Comparison of ENCODE assay signal across 17 cellular contexts in the genomic region with DNA sequence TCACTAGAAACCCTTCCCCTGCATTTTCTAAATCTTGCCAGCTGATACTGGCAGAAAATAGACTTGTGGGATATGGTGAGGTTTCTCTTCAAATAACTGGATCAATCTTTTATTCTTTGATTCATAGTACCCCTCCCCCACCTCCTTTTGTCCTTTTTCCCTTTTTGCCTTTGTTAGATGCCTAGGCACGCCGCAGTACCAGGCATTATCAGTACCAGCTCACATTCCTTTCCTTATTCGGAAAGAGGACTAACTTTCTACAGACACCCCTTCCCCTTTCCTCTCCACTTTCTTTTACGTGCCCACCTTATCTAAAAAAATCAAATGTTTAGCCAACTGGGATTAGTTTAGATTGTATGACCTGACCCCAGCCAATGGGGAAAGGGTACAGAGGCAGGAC.
DNase-seq lines count a peak whose midpoint lies in the region; ATAC-seq and TF ChIP-seq lines count a peak whose summit lies in the region.
"Had no signal": no experiment of that assay in that cellular context is flagged by ENCODE, and none has a peak within 500 bp of the region (broad histone marks: within the 10 kb centered on the region; RNA-seq: fewer than 3 reads in every experiment).

No MANE protein-coding gene starts in this region.

- POLR2A ChIA-PET in HEK293T (lab: Yijun Ruan, JAX), result no interaction called here
- POLR2A ChIA-PET in activated CD8-positive, alpha-beta T cell treated with anti-CD3 and anti-CD28 coated beads, Interleukin-2, amount 10 ng/mL, durations not matched to agents 7 days and 5 days (lab: Charles Lee), result no interaction called here

- WGBS in HUES64, result 47% methylated on average over 3 of the region's 4 CpGs

- H3K9ac ChIP-seq in HUES64 (ENCODE audit: low read depth, low read length) (peak overlapping the region; percentile 12; the same call in 1 of the 2 replicates), iPS-20b (ENCODE audit: low read depth, low read length) (peak overlapping the region; percentile 7; the same call in 1 of the 2 replicates), neural progenitor cell (no peak overlapping the region)
- H3K9ac ChIP-seq: BLaER1 treated with 17β-estradiol and CSF1 and Interleukin-3, amounts not matched to agents 10 nM and 100 nM; GM23248 had no signal

- H3K36me3 ChIP-seq in GM23338 (ENCODE audit: insufficient read depth), result no peaks in the 10 kb centered on the region; the same call in 1 of the 2 replicates
- no peaks in the 10 kb centered on the region for H3K36me3 ChIP-seq in HUES64 (ENCODE audit: insufficient read depth, low read length)
- H3K36me3 ChIP-seq in iPS-20b (ENCODE audit: insufficient read depth, low read depth, low read length), result no peaks in the 10 kb centered on the region
- no peaks in the 10 kb centered on the region for H3K36me3 ChIP-seq in neural progenitor cell
- H3K36me3 ChIP-seq: BLaER1 treated with 17β-estradiol and CSF1 and Interleukin-3, amounts not matched to agents 10 nM and 100 nM; HAP-1 had no signal

- H3K9me3 Mint-ChIP-seq in GM23338 (peaks cover 13% of the 10 kb centered on the region; the same call in 2 of the 3 replicates), neural progenitor cell (peaks cover 8% of the 10 kb centered on the region)
- peaks cover 5% of the 10 kb centered on the region for H3K9me3 Mint-ChIP-seq in activated CD8-positive, alpha-beta T cell treated with anti-CD3 and anti-CD28 coated beads, Interleukin-2, amount 10 ng/mL, durations not matched to agents 7 days and 5 days (ENCODE audit: insufficient read depth)

- CTCF ChIA-PET in HEK293T (lab: Yijun Ruan, JAX), result interaction anchor here (0.7 kb wide), 1 partner anchor 164 kb away, joined by 8 read pairs; no protein-coding TSS in a partner anchor
- CTCF ChIA-PET in activated CD8-positive, alpha-beta T cell treated with anti-CD3 and anti-CD28 coated beads, Interleukin-2, amount 10 ng/mL, durations not matched to agents 7 days and 5 days (lab: Charles Lee), result no interaction called here

- H3K9me2 ChIP-seq in GM23338 (ENCODE audit: insufficient read depth), result peaks cover 6% of the 10 kb centered on the region; the same call in 1 of the 2 replicates

- H3K27ac Mint-ChIP-seq in GM23338, result peak overlapping the region; percentile 82
- peak overlapping the region; percentile 11 for H3K27ac Mint-ChIP-seq in neural progenitor cell
- no peak overlapping the region for H3K27ac Mint-ChIP-seq in activated CD8-positive, alpha-beta T cell treated with anti-CD3 and anti-CD28 coated beads, Interleukin-2, amount 10 ng/mL, durations not matched to agents 7 days and 5 days
- H3K27ac Mint-ChIP-seq: CD4-positive, CD25-positive, alpha-beta regulatory T cell; HFFc6 had no signal

- H3K4me3 ChIP-seq in GM23338, result no peak overlapping the region
- H3K4me3 ChIP-seq in HUES64 (ENCODE audit: low read length), result no peak overlapping the region
- H3K4me3 ChIP-seq in iPS-20b (ENCODE audit: low read length), result no peak overlapping the region
- H3K4me3 ChIP-seq in neural progenitor cell, result no peak overlapping the region
- H3K4me3 ChIP-seq: BLaER1 treated with 17β-estradiol and CSF1 and Interleukin-3, amounts not matched to agents 10 nM and 100 nM; GM23248; HAP-1 had no signal

- no peak overlapping the region for H3K27ac ChIP-seq in GM23338 (ENCODE audit: low read depth)
- no peak overlapping the region for H3K27ac ChIP-seq in HUES64 (ENCODE audit: low read depth, low read length)
- peak overlapping the region; percentile 67 for H3K27ac ChIP-seq in iPS-20b (ENCODE audit: low read length)
- no peak overlapping the region for H3K27ac ChIP-seq in neural progenitor cell
- H3K27ac ChIP-seq: BLaER1 treated with 17β-estradiol and CSF1 and Interleukin-3, amounts not matched to agents 10 nM and 100 nM; GM23248 had no signal

- H3F3A ChIP-seq in GM23338 (replicated peaks; ENCODE audit: low read depth) (no peaks in the 10 kb centered on the region), neural progenitor cell (ENCODE audit: low read depth) (no peaks in the 10 kb centered on the region)

- H3K4me3 Mint-ChIP-seq in GM23338 (no peak overlapping the region), neural progenitor cell (no peak overlapping the region)
- H3K4me3 Mint-ChIP-seq in activated CD8-positive, alpha-beta T cell treated with anti-CD3 and anti-CD28 coated beads, Interleukin-2, amount 10 ng/mL, durations not matched to agents 7 days and 5 days, result no peak overlapping the region
- H3K4me3 Mint-ChIP-seq: HFFc6 had no signal

- H3K79me2 ChIP-seq in GM23338 (replicated peaks; ENCODE audit: insufficient read depth) (no peaks in the 10 kb centered on the region), neural progenitor cell (ENCODE audit: low read depth) (no peaks in the 10 kb centered on the region)

- DNase-seq in GM23338 (ENCODE audit: low spot score) (peak; percentile 44), neural progenitor cell (ENCODE audit: low spot score) (peak; percentile 30), HEK293T (ENCODE audit: extremely low spot score) (no peak), posterior cingulate gyrus (no peak)
- DNase-seq in activated CD8-positive, alpha-beta T cell treated with anti-CD3 and anti-CD28 coated beads, Interleukin-2, amount 10 ng/mL, durations not matched to agents 7 days and 5 days, result no peak
- DNase-seq: 8988T; AML-193; CD4-positive, CD25-positive, alpha-beta regulatory T cell; DMS53; GM23248; HFFc6 had no signal

- TF ChIP-seq CTCF in GM23338 (conservative IDR thresholded peaks at IDR 0.05; ENCODE audit: low read depth in 2 of 2) (no peak), neural progenitor cell (IDR thresholded peaks at IDR 0.05) (no peak)

- no peaks in the 10 kb centered on the region for H3K27me3 ChIP-seq in GM23338 (ENCODE audit: insufficient read depth)
- H3K27me3 ChIP-seq in HUES64 (ENCODE audit: insufficient read depth, low read length), result no peaks in the 10 kb centered on the region
- H3K27me3 ChIP-seq in iPS-20b (ENCODE audit: insufficient read depth, low read length), result no peaks in the 10 kb centered on the region
- no peaks in the 10 kb centered on the region for H3K27me3 ChIP-seq in neural progenitor cell
- H3K27me3 ChIP-seq: BLaER1 treated with 17β-estradiol and CSF1 and Interleukin-3, amounts not matched to agents 10 nM and 100 nM had no signal

- H3K4me2 ChIP-seq in GM23338 (no peak overlapping the region), neural progenitor cell (peak overlapping the region; percentile 48)
- H3K4me2 ChIP-seq: BLaER1 treated with 17β-estradiol and CSF1 and Interleukin-3, amounts not matched to agents 10 nM and 100 nM had no signal

- H3K4me1 Mint-ChIP-seq in GM23338 (peaks cover 9% of the 10 kb centered on the region; the same call in 2 of the 3 replicates), neural progenitor cell (peaks cover 6% of the 10 kb centered on the region)
- H3K4me1 Mint-ChIP-seq in activated CD8-positive, alpha-beta T cell treated with anti-CD3 and anti-CD28 coated beads, Interleukin-2, amount 10 ng/mL, durations not matched to agents 7 days and 5 days (ENCODE audit: low read depth), result no peaks in the 10 kb centered on the region
- H3K4me1 Mint-ChIP-seq: CD4-positive, CD25-positive, alpha-beta regulatory T cell had no signal

- intact Hi-C loops in posterior cingulate gyrus (cut with DNase I), result no loop called here

- H3K36me3 Mint-ChIP-seq in GM23338 (ENCODE audit: low read depth), result peaks cover 8% of the 10 kb centered on the region; the same call in 1 of the 3 replicates
- H3K36me3 Mint-ChIP-seq in neural progenitor cell, result no peaks in the 10 kb centered on the region
- H3K36me3 Mint-ChIP-seq in activated CD8-positive, alpha-beta T cell treated with anti-CD3 and anti-CD28 coated beads, Interleukin-2, amount 10 ng/mL, durations not matched to agents 7 days and 5 days (ENCODE audit: low read depth), result no peaks in the 10 kb centered on the region
- H3K36me3 Mint-ChIP-seq: CD4-positive, CD25-positive, alpha-beta regulatory T cell had no signal

- H4K20me1 ChIP-seq in GM23338 (replicated peaks; ENCODE audit: insufficient read depth) (no peaks in the 10 kb centered on the region), neural progenitor cell (ENCODE audit: low read depth) (no peaks in the 10 kb centered on the region)
- H4K20me1 ChIP-seq: BLaER1 treated with 17β-estradiol and CSF1 and Interleukin-3, amounts not matched to agents 10 nM and 100 nM had no signal

- peak; percentile 71 for ATAC-seq in GM23338
- no peak for ATAC-seq in esophagus mucosa
- ATAC-seq in activated CD8-positive, alpha-beta T cell treated with anti-CD3 and anti-CD28 coated beads, Interleukin-2, amount 10 ng/mL, durations not matched to agents 7 days and 5 days, result no peak
- ATAC-seq: HepG2 had no signal

- H3K9me3 ChIP-seq in HUES64 (ENCODE audit: insufficient read depth, low read depth, low read length), result peaks cover 54% of the 10 kb centered on the region
- peaks cover 9% of the 10 kb centered on the region; the same call in 1 of the 2 replicates for H3K9me3 ChIP-seq in iPS-20b (ENCODE audit: insufficient read depth, low read depth, low read length)
- H3K9me3 ChIP-seq in neural progenitor cell (ENCODE audit: low read depth), result peaks cover 7% of the 10 kb centered on the region
- H3K9me3 ChIP-seq: HAP-1 had no signal

- H2AFZ ChIP-seq in GM23338 (peak overlapping the region; percentile 83; the same call in 1 of the 2 replicates), neural progenitor cell (replicated peaks) (peak overlapping the region; percentile 92)
- H2AFZ ChIP-seq: GM23248 had no signal

- H3K4me1 ChIP-seq in GM23338 (ENCODE audit: insufficient read depth) (no peaks in the 10 kb centered on the region), HUES64 (ENCODE audit: insufficient read depth, low read length) (no peaks in the 10 kb centered on the region), iPS-20b (ENCODE audit: insufficient read depth, low read length) (peaks cover 7% of the 10 kb centered on the region; the same call in 1 of the 2 replicates), neural progenitor cell (peaks cover 4% of the 10 kb centered on the region)
- H3K4me1 ChIP-seq: HAP-1 had no signal

- H3K27me3 Mint-ChIP-seq in GM23338 (ENCODE audit: insufficient read depth, low read depth, poor library complexity), result no peaks in the 10 kb centered on the region
- H3K27me3 Mint-ChIP-seq in neural progenitor cell (ENCODE audit: insufficient read depth, low read depth), result no peaks in the 10 kb centered on the region
- H3K27me3 Mint-ChIP-seq in activated CD8-positive, alpha-beta T cell treated with anti-CD3 and anti-CD28 coated beads, Interleukin-2, amount 10 ng/mL, durations not matched to agents 7 days and 5 days (ENCODE audit: low read depth), result no peaks in the 10 kb centered on the region

TF ChIP-seq in GM23338, 12 proteins besides CTCF, POLR2A, EP300 and RAD21 (continues in another document):
- no peak for TF ChIP-seq CREB1 (CRISPR knock-in tag; IDR thresholded peaks at IDR 0.05; ENCODE audit: low read depth)

TF ChIP-seq in HEK293T, 16 proteins besides CTCF, POLR2A, EP300 and RAD21 (continues in another document):
- TF ChIP-seq, protein P1, sequence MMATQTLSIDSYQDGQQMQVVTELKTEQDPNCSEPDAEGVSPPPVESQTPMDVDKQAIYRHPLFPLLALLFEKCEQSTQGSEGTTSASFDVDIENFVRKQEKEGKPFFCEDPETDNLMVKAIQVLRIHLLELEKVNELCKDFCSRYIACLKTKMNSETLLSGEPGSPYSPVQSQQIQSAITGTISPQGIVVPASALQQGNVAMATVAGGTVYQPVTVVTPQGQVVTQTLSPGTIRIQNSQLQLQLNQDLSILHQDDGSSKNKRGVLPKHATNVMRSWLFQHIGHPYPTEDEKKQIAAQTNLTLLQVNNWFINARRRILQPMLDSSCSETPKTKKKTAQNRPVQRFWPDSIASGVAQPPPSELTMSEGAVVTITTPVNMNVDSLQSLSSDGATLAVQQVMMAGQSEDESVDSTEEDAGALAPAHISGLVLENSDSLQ (IDR thresholded peaks at IDR 0.05), result no peak

Comparison
In these comparisons a context has a peak if more than half of its experiments do, and no peak if none do; other contexts are left out.
1. DNase-seq: peak in GM23338 (single experiment) and neural progenitor cell (single experiment); none in HEK293T (single experiment), posterior cingulate gyrus (0 of 10) and activated CD8-positive, alpha-beta T cell treated with anti-CD3 and anti-CD28 coated beads, Interleukin-2, amount 10 ng/mL, durations not matched to agents 7 days and 5 days (single experiment).